12 cellular contexts compared by ENCODE assay signal in the genomic region with DNA sequence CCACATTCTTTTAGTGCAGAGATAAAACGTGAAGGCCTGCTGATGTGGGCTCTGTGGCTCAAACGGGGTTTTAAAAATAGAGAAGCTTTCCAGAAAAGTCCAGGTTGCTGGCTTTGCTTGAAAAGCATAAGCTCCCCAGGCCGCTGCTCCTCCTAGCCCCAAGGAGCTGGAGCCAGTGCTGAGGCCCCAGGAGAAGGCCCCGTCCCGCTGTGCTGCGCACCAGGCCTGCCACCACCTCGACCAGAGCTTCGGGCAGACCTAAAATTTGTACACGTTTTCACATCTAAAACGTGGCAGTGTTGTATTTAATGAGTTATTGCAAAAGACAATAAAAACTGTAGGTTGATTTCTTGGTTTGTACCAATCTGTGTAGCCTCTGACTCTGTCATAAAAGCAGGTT. TPM values are rescaled to one million over a fixed set of nuclear protein-coding genes. Genes with fewer than 3 reads are reported as not detected.
DNase-seq lines count a peak whose midpoint lies in the region; ATAC-seq and TF ChIP-seq lines count a peak whose summit lies in the region.
"Had no signal": no experiment of that assay in that cellular context is flagged by ENCODE, and none has a peak within 500 bp of the region (broad histone marks: within the 10 kb centered on the region; RNA-seq: fewer than 3 reads in every experiment).

No MANE protein-coding gene starts in this region.

- peaks cover 0 to 26% (median 0%) of the 10 kb centered on the region in 9 donors for H3K36me3 ChIP-seq in heart right ventricle
- no peaks in the 10 kb centered on the region for H3K36me3 ChIP-seq in vagina
- H3K36me3 ChIP-seq: sigmoid colon, SJCRH30 had no signal

- peaks cover 21 to 99% (median 90%) of the 10 kb centered on the region in 9 donors for H3K4me1 ChIP-seq in heart right ventricle
- peaks cover 39% of the 10 kb centered on the region for H3K4me1 ChIP-seq in vagina

- no peaks in the 10 kb centered on the region for H3K9me3 ChIP-seq in heart right ventricle
- H3K9me3 ChIP-seq in vagina: no peaks in the 10 kb centered on the region
- H3K9me3 ChIP-seq: sigmoid colon, SJCRH30 had no signal

- H3K4me1 Mint-ChIP-seq in activated CD4-positive, alpha-beta memory T cell treated with anti-CD3 and anti-CD28 coated beads, Interleukin-2, amount 10 ng/mL, durations not matched to agents 7 days and 5 days: peaks cover 32% of the 10 kb centered on the region

- intact Hi-C loops in heart right ventricle (cut with DNase I) (no loop called here), Right ventricle myocardium superior (cut with DNase I) (no loop called here), vagina (cut with DNase I) (no loop called here)

- peak overlapping the region in 2 of 10 donors; percentile 1 to 7 for H3K4me3 ChIP-seq in heart right ventricle
- no peak overlapping the region for H3K4me3 ChIP-seq in vagina
- H3K4me3 ChIP-seq: sigmoid colon, SJCRH30 had no signal

- no peaks in the 10 kb centered on the region for H3K9me3 Mint-ChIP-seq in activated CD4-positive, alpha-beta memory T cell treated with anti-CD3 and anti-CD28 coated beads, Interleukin-2, amount 10 ng/mL, durations not matched to agents 7 days and 5 days

- POLR2A ChIA-PET in activated CD4-positive, alpha-beta memory T cell treated with anti-CD3 and anti-CD28 coated beads, Interleukin-2, amount 10 ng/mL, durations not matched to agents 7 days and 5 days (lab: Charles Lee): interaction anchor here (1.7 to 3.0 kb wide), 4 partner anchors 22 to 94 kb away, joined by 5 to 18 read pairs (median 6); partner anchors contain the start of gene SEC14L1

- no peaks in the 10 kb centered on the region for H3K27me3 Mint-ChIP-seq in activated CD4-positive, alpha-beta memory T cell treated with anti-CD3 and anti-CD28 coated beads, Interleukin-2, amount 10 ng/mL, durations not matched to agents 7 days and 5 days

- peak overlapping the region; percentile 78 for H3K27ac Mint-ChIP-seq in activated CD4-positive, alpha-beta memory T cell treated with anti-CD3 and anti-CD28 coated beads, Interleukin-2, amount 10 ng/mL, durations not matched to agents 7 days and 5 days

- peaks cover 14% of the 10 kb centered on the region for H3K36me3 Mint-ChIP-seq in activated CD4-positive, alpha-beta memory T cell treated with anti-CD3 and anti-CD28 coated beads, Interleukin-2, amount 10 ng/mL, durations not matched to agents 7 days and 5 days (ENCODE audit: low read depth)

- CTCF ChIA-PET in activated CD4-positive, alpha-beta memory T cell treated with anti-CD3 and anti-CD28 coated beads, Interleukin-2, amount 10 ng/mL, durations not matched to agents 7 days and 5 days (lab: Charles Lee): interaction anchor here (0.6 to 2.0 kb wide), 3 partner anchors 42 to 1817 kb away, joined by 4 to 7 read pairs (median 6); partner anchors contain the start of gene SEC14L1

- peak overlapping the region in 7 of 10 donors; percentile 31 to 77 (median 68) for H3K27ac ChIP-seq in heart right ventricle
- peak overlapping the region; percentile 15 for H3K27ac ChIP-seq in layer of hippocampus (ENCODE audit: low read depth, low read length)
- H3K27ac ChIP-seq in temporal lobe (ENCODE audit: low read depth, low read length): peak overlapping the region; percentile 54
- H3K27ac ChIP-seq in vagina: no peak overlapping the region
- H3K27ac ChIP-seq: SJCRH30 had no signal

- H3K27me3 ChIP-seq in heart right ventricle (no peaks in the 10 kb centered on the region), layer of hippocampus (ENCODE audit: control insufficient read depth, insufficient read depth, low read length) (no peaks in the 10 kb centered on the region), vagina (no peaks in the 10 kb centered on the region)
- H3K27me3 ChIP-seq: sigmoid colon, SJCRH30 had no signal

- 63 to 76% methylated on average over 10 of the region's 10 CpGs for WGBS in heart right ventricle, 2 donors

- ATAC-seq in heart right ventricle: no peak
- no peak for ATAC-seq in Right ventricle myocardium superior (ENCODE audit: poor library complexity)
- ATAC-seq in HG03139 (IDR thresholded peaks at IDR 0.05; ENCODE audit: unreplicated experiment): no peak

- peak overlapping the region; percentile 11 for H3K4me3 Mint-ChIP-seq in activated CD4-positive, alpha-beta memory T cell treated with anti-CD3 and anti-CD28 coated beads, Interleukin-2, amount 10 ng/mL, durations not matched to agents 7 days and 5 days

- TF ChIP-seq CTCF in heart right ventricle (IDR thresholded peaks at IDR 0.05) (no peak), vagina (IDR thresholded peaks at IDR 0.05) (no peak)

- TF ChIP-seq POLR2A in vagina (IDR thresholded peaks at IDR 0.05): no peak

- no peak for DNase-seq in heart right ventricle
- no peak for DNase-seq in Right ventricle myocardium superior
- DNase-seq in activated CD4-positive, alpha-beta memory T cell treated with anti-CD3 and anti-CD28 coated beads, Interleukin-2, amount 10 ng/mL, durations not matched to agents 7 days and 5 days: no peak
- no peak for DNase-seq in vagina (ENCODE audit: extremely low spot score in 2 of 2)
- no peak for DNase-seq in stimulated activated CD4-positive, alpha-beta T cell treated with anti-CD3 and anti-CD28 coated beads, Interleukin-2, amount 100 ng/mL, for 24 hours
- DNase-seq: C1 segment of cervical spinal cord, NCI-H526, sigmoid colon, SJCRH30 had no signal

RNA-seq across cellular contexts. Expression of gene SEC14L1, which starts 42.0 kb away (rescaled TPM):
- total RNA-seq in heart right ventricle: 10 to 100 TPM; 38.7 to 88.8 (median 55.3) TPM
- polyA plus RNA-seq in heart right ventricle: 10 to 100 TPM; 36.1 to 42.3 TPM
- total RNA-seq in Right ventricle myocardium superior: 63.9 TPM
- total RNA-seq in activated CD4-positive, alpha-beta memory T cell treated with anti-CD3 and anti-CD28 coated beads, Interleukin-2, amount 10 ng/mL, durations not matched to agents 7 days and 5 days: 10 to 100 TPM; 77.2 to 82.2 TPM
- total RNA-seq in temporal lobe: 80.4 TPM
- total RNA-seq in vagina: 40.5 TPM
